1 cellular context compared by ENCODE assay signal in the genomic region with DNA sequence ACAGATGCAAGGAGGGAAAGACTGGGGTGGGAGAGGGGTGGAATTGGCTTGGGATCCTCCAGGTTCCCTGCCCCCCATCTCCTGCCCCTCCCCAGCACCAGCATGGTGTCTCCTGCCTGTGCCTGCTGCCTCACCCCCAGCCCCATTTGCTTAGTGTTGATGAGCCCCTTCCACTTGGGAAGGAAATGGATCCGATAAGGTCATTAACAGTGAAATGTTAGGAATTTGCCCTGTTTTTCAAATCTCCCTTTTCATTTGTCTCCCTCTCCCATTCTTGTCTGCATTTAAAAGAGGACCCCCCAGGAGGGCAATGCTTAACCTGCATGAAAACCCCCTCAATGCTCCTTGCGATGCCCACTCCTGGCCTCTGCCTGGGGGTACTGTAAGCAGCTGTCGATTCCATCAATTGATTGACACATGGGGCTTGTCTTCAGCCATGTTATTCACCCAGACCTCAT.
TF ChIP-seq lines count a peak whose summit lies in the region.

No MANE protein-coding gene starts in this region.

TF ChIP-seq in IMR-90, 13 proteins besides CTCF, POLR2A, EP300 and RAD21:
- no peak for TF ChIP-seq CEBPB (IDR thresholded peaks at IDR 0.05; ENCODE audit: low read depth, low read length)
